Comparison of ENCODE assay signal across 8 cellular contexts in the genomic region with DNA sequence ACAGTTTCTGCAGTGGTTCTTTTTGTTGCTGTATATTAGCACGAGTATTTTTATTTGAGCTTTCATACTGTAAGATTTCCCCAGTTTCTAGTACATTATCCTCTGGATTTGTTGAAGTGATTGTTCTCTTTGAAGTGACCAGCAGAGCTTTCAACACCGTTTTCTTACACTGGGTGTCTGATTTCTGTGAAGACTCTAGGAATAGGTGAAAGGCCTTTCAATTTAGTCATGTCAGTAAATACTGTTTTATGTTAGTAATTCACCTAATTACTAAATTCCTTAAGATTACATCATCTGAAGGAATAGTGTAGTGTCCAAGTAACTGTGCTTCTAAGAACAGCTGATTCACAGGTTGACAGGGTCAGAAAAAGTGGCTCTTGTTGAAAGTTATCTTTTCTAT. TPM values are rescaled to one million over a fixed set of nuclear protein-coding genes. Genes with fewer than 3 reads are reported as not detected.
DNase-seq lines count a peak whose midpoint lies in the region; ATAC-seq and TF ChIP-seq lines count a peak whose summit lies in the region.

No MANE protein-coding gene starts in this region.

- DNase-seq in H7 (no peak), fibroblast of the aortic adventitia (ENCODE audit: low read depth) (peak; percentile 51), sigmoid colon (no peak)

- peak overlapping the region; percentile 95 for H3K9ac ChIP-seq in SU-DHL-6 (ENCODE audit: low read length)

- no peaks in the 10 kb centered on the region for H3K9me2 ChIP-seq in SU-DHL-6 (replicated peaks; ENCODE audit: insufficient read depth, low read length)

- peak overlapping the region; percentile 98 for H3K4me2 ChIP-seq in SU-DHL-6 (ENCODE audit: low read depth, low read length, poor library complexity, severe bottlenecking)

- H3K27me3 ChIP-seq in H7 (ENCODE audit: control insufficient read depth, insufficient read depth, low read length): no peaks in the 10 kb centered on the region
- no peaks in the 10 kb centered on the region for H3K27me3 ChIP-seq in SU-DHL-6 (ENCODE audit: low read length)
- H3K27me3 ChIP-seq in sigmoid colon: no peaks in the 10 kb centered on the region

- H3F3A ChIP-seq in SU-DHL-6 (ENCODE audit: insufficient read depth): peaks cover 8% of the 10 kb centered on the region; the same call in 1 of the 2 replicates

- TF ChIP-seq CTCF in SU-DHL-6 (IDR thresholded peaks at IDR 0.05; ENCODE audit: insufficient read depth, low read length, poor library complexity, severe bottlenecking) (no peak), fibroblast of the aortic adventitia (IDR thresholded peaks at IDR 0.05; ENCODE audit: insufficient read depth, low read length) (no peak), sigmoid colon (IDR thresholded peaks at IDR 0.05) (no peak)

- no peak for TF ChIP-seq EP300 in sigmoid colon (IDR thresholded peaks at IDR 0.05)

- peaks cover 0 to 45% (median 26%) of the 10 kb centered on the region in 4 donors for H3K4me1 ChIP-seq in sigmoid colon

- ATAC-seq in GM18519 (IDR thresholded peaks at IDR 0.05; ENCODE audit: low FRiP score, unreplicated experiment): no peak
- no peak for ATAC-seq in GM19452 (IDR thresholded peaks at IDR 0.05; ENCODE audit: unreplicated experiment)
- no peak for ATAC-seq in HG03095 (IDR thresholded peaks at IDR 0.05; ENCODE audit: unreplicated experiment)
- no peak for ATAC-seq in GM18873 (IDR thresholded peaks at IDR 0.05; ENCODE audit: low FRiP score, unreplicated experiment)

- H3K79me2 ChIP-seq in SU-DHL-6 (ENCODE audit: insufficient read depth, low read length): peaks cover 72% of the 10 kb centered on the region

- no peaks in the 10 kb centered on the region; the same call in 1 of the 2 replicates for H3K36me3 ChIP-seq in H7 (replicated peaks; ENCODE audit: control insufficient read depth, insufficient read depth, low read length)
- no peaks in the 10 kb centered on the region for H3K36me3 ChIP-seq in SU-DHL-6 (ENCODE audit: low read length)
- no peaks in the 10 kb centered on the region for H3K36me3 ChIP-seq in sigmoid colon

- no peak for TF ChIP-seq POLR2A in sigmoid colon (IDR thresholded peaks at IDR 0.05)

- 10 to 28% methylated on average over 2 of the region's 2 CpGs for WGBS in sigmoid colon, 2 donors

- H3K4me3 ChIP-seq in H7 (ENCODE audit: insufficient read depth, low read depth, low read length) (peak overlapping the region; percentile 80), SU-DHL-6 (ENCODE audit: insufficient read depth, low read length, poor library complexity, severe bottlenecking) (peak overlapping the region; percentile 95), fibroblast of the aortic adventitia (ENCODE audit: low read depth, low read length) (peak overlapping the region; percentile 92), sigmoid colon (peak overlapping the region; percentile 77 to 98 (median 88))

- no peak overlapping the region for H2AFZ ChIP-seq in SU-DHL-6 (ENCODE audit: low read depth, low read length, severe bottlenecking)

- H3K9me3 ChIP-seq in SU-DHL-6 (ENCODE audit: insufficient read depth, low read length): no peaks in the 10 kb centered on the region
- no peaks in the 10 kb centered on the region for H3K9me3 ChIP-seq in sigmoid colon

- no peak overlapping the region for H3K27ac ChIP-seq in SU-DHL-6 (ENCODE audit: low read depth, low read length)
- H3K27ac ChIP-seq in sigmoid colon: peak overlapping the region; percentile 95 to 99 (median 96)

- intact Hi-C loops in sigmoid colon (cut with DNase I): loop anchor here (5.0 kb wide), 1 partner anchor 76 kb away; no protein-coding TSS in a partner anchor

- H4K20me1 ChIP-seq in SU-DHL-6 (ENCODE audit: low read depth, low read length): peaks cover 23% of the 10 kb centered on the region; the same call in 1 of the 2 replicates

RNA-seq across cellular contexts. Expression of gene PPM1B, which starts 2.3 kb away (rescaled TPM):
- total RNA-seq in H7 (2014; rRNA removed; shearing (Covaris generic)): 40.4 and 47.3 TPM in 2 replicates
- total RNA-seq in fibroblast of the aortic adventitia (ENCODE audit: low replicate concordance) (30.0 and 57.9 TPM in 2 replicates), sigmoid colon (10 to 100 TPM; 41.3 to 47.8 (median 46.0) TPM)
- polyA plus RNA-seq in sigmoid colon: 10 to 100 TPM; 29.4 to 40.8 (median 40.2) TPM
